Comparison of ENCODE assay signal across 8 cellular contexts in the genomic region with DNA sequence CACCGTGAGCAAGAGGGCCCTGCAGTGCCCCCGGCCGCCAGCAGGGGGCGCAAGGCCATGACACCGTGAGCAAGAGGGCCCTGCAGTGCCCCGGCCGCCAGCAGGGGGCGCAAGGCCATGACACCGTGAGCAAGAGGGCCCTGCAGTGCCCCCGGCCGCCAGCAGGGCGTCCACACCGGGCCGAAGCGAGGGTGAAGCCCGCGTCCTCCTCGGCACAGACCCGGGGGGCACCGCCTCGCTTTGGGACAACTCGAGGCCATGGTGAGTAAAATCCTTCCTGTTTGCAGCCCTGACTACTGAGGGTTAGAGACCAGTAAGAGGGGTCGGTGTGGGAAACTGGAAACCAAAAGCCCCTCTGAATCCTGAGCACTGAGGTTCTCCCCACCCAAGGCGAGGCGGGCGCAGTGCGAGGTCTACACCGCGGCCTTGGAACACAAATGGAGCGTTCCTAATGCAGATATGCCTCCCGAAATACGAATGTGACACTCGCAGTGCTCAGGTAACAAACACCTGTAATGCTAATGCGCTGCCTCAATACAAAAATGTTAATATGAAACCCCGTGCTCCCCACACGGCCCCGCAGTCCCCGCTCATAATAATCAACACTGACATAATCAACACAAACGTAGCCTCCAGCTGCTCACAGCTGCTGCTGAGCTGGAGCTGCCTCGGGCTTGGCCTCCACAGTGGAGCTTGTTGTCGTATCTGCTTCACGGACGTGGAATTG.
A peak's percentile ranks its signal among the peaks of the same experiment; 100 is the strongest.
DNase-seq lines count a peak whose midpoint lies in the region; ATAC-seq, FAIRE-seq and TF ChIP-seq lines count a peak whose summit lies in the region.
"Not testable (repeated sequence)": the region's sequence is repeated elsewhere in the genome, so short reads cannot be mapped to it uniquely, and the experiment has no call there.

No MANE protein-coding gene starts in this region.

- H3K9ac ChIP-seq in HepG2 (ENCODE audit: insufficient read depth, low read depth, low read length), result not testable (repeated sequence)

- intact Hi-C loops in Caco-2 (cut with micrococcal nuclease; ENCODE audit: unreplicated experiment); HepG2 (cut with micrococcal nuclease; ENCODE audit: unreplicated experiment): not testable (repeated sequence)

- H3K9me3 Mint-ChIP-seq in Caco-2 (ENCODE audit: unreplicated experiment); activated CD8-positive, alpha-beta T cell treated with anti-CD3 and anti-CD28 coated beads, Interleukin-2, amount 10 ng/mL, durations not matched to agents 7 days and 5 days (ENCODE audit: insufficient read depth); stimulated activated naive CD8-positive, alpha-beta T cell treated with anti-CD3 and anti-CD28 coated beads, Interleukin-15, amount 100 ng/mL, for 72 hours: not testable (repeated sequence)

- not testable (repeated sequence) for H3K27ac ChIP-seq in HepG2 (ENCODE audit: extremely low read length, insufficient read depth, low read length)

- TF ChIP-seq CTCF in Caco-2 (IDR thresholded peaks at IDR 0.05; ENCODE audit: insufficient read depth in 1 of 2, low read depth in 1 of 2, low read length in 1 of 2, severe bottlenecking in 1 of 2, unreplicated experiment in 1 of 2), result peak in 1 of 2 experiments; percentile 0
- TF ChIP-seq CTCF in bronchial epithelial cell (IDR thresholded peaks at IDR 0.05; ENCODE audit: insufficient read depth, low read length, severe bottlenecking); HepG2 (CRISPR knock-in tag; IDR thresholded peaks at IDR 0.05): not testable (repeated sequence)

- TF ChIP-seq RAD21 in HepG2 (CRISPR knock-in tag; IDR thresholded peaks at IDR 0.05), result not testable (repeated sequence)

- not testable (repeated sequence) for BruUV-seq in Caco-2 (replicated peaks; lab: Mats Ljungman, UMichigan); HepG2 (replicated peaks; lab: Mats Ljungman, UMichigan)

- not testable (repeated sequence) for TF ChIP-seq EP300 in HepG2 (IDR thresholded peaks at IDR 0.05; ENCODE audit: low read depth in 2 of 2, low read length in 2 of 2); HepG2 (CRISPR knock-in tag; IDR thresholded peaks at IDR 0.05; ENCODE audit: borderline replicate concordance)

- in situ Hi-C loops in HepG2 (cut with HindIII; ENCODE audit: extremely low pct_ligation_motif_present, low pct_unique_long_range_greater_than_20kb), result not testable (repeated sequence)

- H3K4me3 ChIP-seq in Caco-2 (ENCODE audit: low read depth, low read length); bronchial epithelial cell (ENCODE audit: low read depth, low read length); HepG2 (replicated peaks in 1 of 3; ENCODE audit: insufficient read depth in 1 of 3, low read depth in 2 of 3, low read length in 3 of 3): not testable (repeated sequence)

- not testable (repeated sequence) for H2AFZ ChIP-seq in HepG2 (ENCODE audit: low read length)

- H3K4me1 Mint-ChIP-seq in Caco-2 (ENCODE audit: low read depth, unreplicated experiment); activated CD8-positive, alpha-beta T cell treated with anti-CD3 and anti-CD28 coated beads, Interleukin-2, amount 10 ng/mL, durations not matched to agents 7 days and 5 days (ENCODE audit: low read depth); stimulated activated naive CD8-positive, alpha-beta T cell treated with anti-CD3 and anti-CD28 coated beads, Interleukin-15, amount 100 ng/mL, for 72 hours: not testable (repeated sequence)

- not testable (repeated sequence) for H3K79me2 ChIP-seq in HepG2 (ENCODE audit: insufficient read depth, low read length)

- not testable (repeated sequence) for H3K9me3 ChIP-seq in Caco-2; HepG2 (ENCODE audit: low read length)

- H3K27me3 Mint-ChIP-seq in Caco-2 (ENCODE audit: insufficient read depth, unreplicated experiment); activated CD8-positive, alpha-beta T cell treated with anti-CD3 and anti-CD28 coated beads, Interleukin-2, amount 10 ng/mL, durations not matched to agents 7 days and 5 days (ENCODE audit: low read depth); stimulated activated naive CD8-positive, alpha-beta T cell treated with anti-CD3 and anti-CD28 coated beads, Interleukin-15, amount 100 ng/mL, for 72 hours: not testable (repeated sequence)

- H3K27ac Mint-ChIP-seq in Caco-2 (ENCODE audit: unreplicated experiment), result peak overlapping the region; percentile 57
- not testable (repeated sequence) for H3K27ac Mint-ChIP-seq in activated CD8-positive, alpha-beta T cell treated with anti-CD3 and anti-CD28 coated beads, Interleukin-2, amount 10 ng/mL, durations not matched to agents 7 days and 5 days; stimulated activated naive CD8-positive, alpha-beta T cell treated with anti-CD3 and anti-CD28 coated beads, Interleukin-15, amount 100 ng/mL, for 72 hours

- not testable (repeated sequence) for H3K4me1 ChIP-seq in Caco-2; HepG2 (ENCODE audit: insufficient read depth, low read length)

- not testable (repeated sequence) for H4K20me1 ChIP-seq in HepG2 (ENCODE audit: insufficient read depth, low read length)

- H3K4me2 ChIP-seq in HepG2 (ENCODE audit: low read depth, low read length), result not testable (repeated sequence)

- H3K36me3 Mint-ChIP-seq in Caco-2 (ENCODE audit: insufficient read depth, unreplicated experiment), result peaks cover 14% of the 10 kb centered on the region
- H3K36me3 Mint-ChIP-seq in activated CD8-positive, alpha-beta T cell treated with anti-CD3 and anti-CD28 coated beads, Interleukin-2, amount 10 ng/mL, durations not matched to agents 7 days and 5 days (ENCODE audit: low read depth), result not testable (repeated sequence)

- peak; percentile 66 for FAIRE-seq in bronchial epithelial cell (lab: Jason Lieb, UNC)
- FAIRE-seq in HepG2 (lab: Jason Lieb, UNC), result not testable (repeated sequence)

- WGBS in HepG2 (ENCODE audit: low lambda C conversion rate), result 75% methylated on average over 7 of the region's 43 CpGs

- H3K27me3 ChIP-seq in Caco-2 (replicated peaks; ENCODE audit: control insufficient read depth, insufficient read depth, low read length); bronchial epithelial cell (ENCODE audit: control insufficient read depth, insufficient read depth, low read length): not testable (repeated sequence)
- H3K27me3 ChIP-seq in HepG2 (ENCODE audit: control insufficient read depth in 1 of 2, insufficient read depth in 2 of 2, low read length in 2 of 2), result peaks cover 0 to 15% of the 10 kb centered on the region in 2 experiments; a peak in 3 of 5 replicates

- not testable (repeated sequence) for H3K4me3 Mint-ChIP-seq in Caco-2 (ENCODE audit: unreplicated experiment); activated CD8-positive, alpha-beta T cell treated with anti-CD3 and anti-CD28 coated beads, Interleukin-2, amount 10 ng/mL, durations not matched to agents 7 days and 5 days; stimulated activated naive CD8-positive, alpha-beta T cell treated with anti-CD3 and anti-CD28 coated beads, Interleukin-15, amount 100 ng/mL, for 72 hours

- not testable (repeated sequence) for TF ChIP-seq POLR2A in HepG2 (IDR thresholded peaks at IDR 0.05; ENCODE audit: insufficient read depth in 1 of 2, low read depth in 2 of 2, low read length in 2 of 2)

- CTCF ChIA-PET in Caco-2 (lab: Charles Lee); activated CD8-positive, alpha-beta T cell treated with anti-CD3 and anti-CD28 coated beads, Interleukin-2, amount 10 ng/mL, durations not matched to agents 7 days and 5 days (lab: Charles Lee); HepG2 (lab: Yijun Ruan, JAX; ENCODE audit: low intra/inter-chr PET ratio, low total read pairs): not testable (repeated sequence)

- not testable (repeated sequence) for H3K36me3 ChIP-seq in Caco-2 (ENCODE audit: control insufficient read depth, insufficient read depth, low read length); bronchial epithelial cell (ENCODE audit: control insufficient read depth, insufficient read depth, low read length); HepG2 (replicated peaks in 1 of 2; ENCODE audit: control insufficient read depth in 1 of 2, insufficient read depth in 2 of 2, low read length in 2 of 2)

- DNase-seq in Caco-2; activated CD8-positive, alpha-beta T cell treated with anti-CD3 and anti-CD28 coated beads, Interleukin-2, amount 10 ng/mL, durations not matched to agents 7 days and 5 days; bronchial epithelial cell (ENCODE audit: low read depth); HepG2 (ENCODE audit: low spot score); stimulated activated naive CD8-positive, alpha-beta T cell treated with anti-CD3 and anti-CD28 coated beads, Interleukin-15, amount 100 ng/mL, for 72 hours: not testable (repeated sequence)
- DNase-seq in NAMALWA (ENCODE audit: low spot score), result peak; percentile 13

- ATAC-seq in GM19328 (IDR thresholded peaks at IDR 0.05; ENCODE audit: unreplicated experiment) (peak; percentile 50), HG02885 (IDR thresholded peaks at IDR 0.05; ENCODE audit: poor library complexity, unreplicated experiment) (peak; percentile 81), HepG2 (peak; percentile 32)
- peak; percentile 44 for ATAC-seq in activated CD8-positive, alpha-beta T cell treated with anti-CD3 and anti-CD28 coated beads, Interleukin-2, amount 10 ng/mL, durations not matched to agents 7 days and 5 days
- ATAC-seq in stimulated activated naive CD8-positive, alpha-beta T cell treated with anti-CD3 and anti-CD28 coated beads, Interleukin-15, amount 100 ng/mL, for 72 hours, result peak; percentile 62

- POLR2A ChIA-PET in Caco-2 (lab: Charles Lee); activated CD8-positive, alpha-beta T cell treated with anti-CD3 and anti-CD28 coated beads, Interleukin-2, amount 10 ng/mL, durations not matched to agents 7 days and 5 days (lab: Charles Lee); HepG2 (lab: Yijun Ruan, JAX): not testable (repeated sequence)
